In the genomic region with DNA sequence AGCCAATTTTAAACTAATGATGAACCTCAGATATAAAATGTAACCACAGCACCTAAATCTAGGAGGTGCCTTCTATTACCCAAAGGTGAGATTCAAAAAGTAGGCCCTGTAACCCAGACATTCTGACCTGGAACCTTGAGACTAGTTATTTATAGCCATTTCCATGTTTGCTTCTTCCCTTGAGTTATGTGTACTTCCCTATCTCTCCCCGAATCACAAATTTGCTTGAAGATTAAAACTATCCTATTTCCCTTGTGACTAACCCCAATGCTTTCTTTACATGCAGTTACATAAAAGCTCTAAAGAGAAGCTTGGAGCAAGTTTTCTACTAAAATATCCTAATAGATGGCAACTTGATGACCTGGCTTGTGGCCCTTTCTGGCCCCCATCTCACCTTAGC, we compare ENCODE assay signal across 8 cellular contexts. TPM values are rescaled to one million over a fixed set of nuclear protein-coding genes. Genes with fewer than 3 reads are reported as not detected.
"Had no signal": no experiment of that assay in that cellular context is flagged by ENCODE, and none has a peak within 500 bp of the region (broad histone marks: within the 10 kb centered on the region; RNA-seq: fewer than 3 reads in every experiment).

No MANE protein-coding gene starts in this region.

- ATAC-seq: GM12878 had no signal

- FAIRE-seq: G401.6, GM12878, GM12891, GM12892, GM18507 had no signal

- H3K4me3 ChIP-seq: GM12878 had no signal

- DNase-seq: GDM1, GF-D8 had no signal

RNA-seq across cellular contexts. Expression of a gene that starts 32.6 kb away (rescaled TPM):
- total RNA-seq: G401, GM12878 had no signal
